In genomic region chr3:45097296-45097883, GRCh38 we compare ENCODE assay signal across 19 cellular contexts. TPM values are rescaled to one million over a fixed set of nuclear protein-coding genes. Genes with fewer than 3 reads are reported as not detected.
DNase-seq lines count a peak whose midpoint lies in the region; ATAC-seq, FAIRE-seq and TF ChIP-seq lines count a peak whose summit lies in the region.
"Had no signal": no experiment of that assay in that cellular context is flagged by ENCODE, and none has a peak within 500 bp of the region (broad histone marks: within the 10 kb centered on the region; RNA-seq: fewer than 3 reads in every experiment).

No MANE protein-coding gene starts in this region.

- H3K36me3 ChIP-seq in mammary epithelial cell (ENCODE audit: insufficient read depth, low read length) (peaks cover 32% of the 10 kb centered on the region), astrocyte (ENCODE audit: insufficient read depth, low read length) (no peaks in the 10 kb centered on the region), mucosa of descending colon (ENCODE audit: low read depth) (no peaks in the 10 kb centered on the region)
- H3K36me3 ChIP-seq: BLaER1 had no signal

- no peaks in the 10 kb centered on the region for H3K27me3 Mint-ChIP-seq in MCF 10A (ENCODE audit: insufficient read depth, unreplicated experiment)
- H3K27me3 Mint-ChIP-seq in astrocyte (ENCODE audit: low read depth, unreplicated experiment) = peaks cover 13% of the 10 kb centered on the region

- DNase-seq in MCF 10A (ENCODE audit: unreplicated experiment) (no peak), mammary epithelial cell (no peak), astrocyte (ENCODE audit: low read depth) (no peak), mucosa of descending colon (no peak), ureter (ENCODE audit: low spot score) (no peak), coronary artery (ENCODE audit: low spot score) (no peak), RCC 7860 (ENCODE audit: low spot score) (no peak)
- DNase-seq: 8988T; Calu3; CD8-positive, alpha-beta T cell; DMS79 treated with DMSO at 0.1 percent for 48 hours; GF-D8; HFFc6 had no signal

- TF ChIP-seq CTCF in MCF 10A (IDR thresholded peaks at IDR 0.05; ENCODE audit: unreplicated experiment) (no peak), mammary epithelial cell (conservative IDR thresholded peaks at IDR 0.05 in 1 of 2, IDR thresholded peaks at IDR 0.05 in 1 of 2; ENCODE audit: extremely low read depth in 1 of 2, insufficient read depth in 1 of 2, low read depth in 1 of 2, low read length in 2 of 2) (no peak), astrocyte (IDR thresholded peaks at IDR 0.05; ENCODE audit: insufficient read depth, low read depth, low read length) (no peak), mucosa of descending colon (IDR thresholded peaks at IDR 0.05) (no peak), coronary artery (IDR thresholded peaks at IDR 0.05) (no peak)

- CTCF ChIA-PET in MCF 10A (lab: Yijun Ruan, JAX) (interaction anchor here (0.6 to 1.4 kb wide), 5 partner anchors 10 to 669 kb away, joined by 3 to 5 read pairs (median 3); no protein-coding TSS in a partner anchor), mammary epithelial cell (lab: Charles Lee; ENCODE audit: low non-redundant PET) (no interaction called here)

- H3K27ac ChIP-seq in mammary epithelial cell (ENCODE audit: insufficient read depth, low read depth, low read length) = no peak overlapping the region
- H3K27ac ChIP-seq in astrocyte (ENCODE audit: low read depth, low read length) = no peak overlapping the region
- H3K27ac ChIP-seq in coronary artery = no peak overlapping the region
- H3K27ac ChIP-seq: BLaER1, HL-60 had no signal

- H2AFZ ChIP-seq in mammary epithelial cell (ENCODE audit: low read depth, low read length) (no peak overlapping the region), astrocyte (ENCODE audit: low read depth, low read length) (no peak overlapping the region)
- H2AFZ ChIP-seq: GM23338 had no signal

- H3K4me3 Mint-ChIP-seq in MCF 10A (ENCODE audit: unreplicated experiment) (no peak overlapping the region), astrocyte (ENCODE audit: unreplicated experiment) (no peak overlapping the region)
- H3K4me3 Mint-ChIP-seq: CD8-positive, alpha-beta T cell; GM23338; HFFc6 had no signal

- in situ Hi-C loops in mammary epithelial cell (cut with MboI; ENCODE audit: low sequenced_read_pairs in 2 of 2) = no loop called here

- no TSS peak for BruUV-seq in MCF 10A (replicated peaks; lab: Mats Ljungman, UMichigan)
- BruUV-seq in mammary epithelial cell (replicated peaks; lab: Mats Ljungman, UMichigan) = no TSS peak

- intact Hi-C loops in MCF 10A (cut with micrococcal nuclease) = no loop called here
- intact Hi-C loops in mammary epithelial cell (cut with micrococcal nuclease) = no loop called here
- intact Hi-C loops in mucosa of descending colon (cut with DNase I, micrococcal nuclease) = no loop called here

- WGBS in mammary epithelial cell (ENCODE audit: low coverage, missing lambda C conversion rate) = 80% methylated on average over 6 of the region's 6 CpGs

- H3K27ac Mint-ChIP-seq in MCF 10A (ENCODE audit: low read depth, unreplicated experiment) (peak overlapping the region; percentile 27), astrocyte (ENCODE audit: unreplicated experiment) (peak overlapping the region; percentile 22)
- H3K27ac Mint-ChIP-seq: CD8-positive, alpha-beta T cell; GM23338; HFFc6 had no signal

- H4K20me1 ChIP-seq in mammary epithelial cell (ENCODE audit: insufficient read depth, low read length) (no peaks in the 10 kb centered on the region), astrocyte (ENCODE audit: insufficient read depth, low read length) (no peaks in the 10 kb centered on the region)
- H4K20me1 ChIP-seq: BLaER1 had no signal

- H3K4me2 ChIP-seq in mammary epithelial cell (ENCODE audit: insufficient read depth, low read depth, low read length) (no peak overlapping the region), astrocyte (ENCODE audit: low read length) (no peak overlapping the region)
- H3K4me2 ChIP-seq: BLaER1, GM23338 had no signal

- H3K4me3 ChIP-seq in mammary epithelial cell (replicated peaks in 1 of 3; ENCODE audit: insufficient read depth in 1 of 3, low read depth in 2 of 3, low read length in 3 of 3) (no peak overlapping the region), astrocyte (ENCODE audit: insufficient read depth, low read depth, low read length) (no peak overlapping the region), mucosa of descending colon (no peak overlapping the region), coronary artery (no peak overlapping the region)
- H3K4me3 ChIP-seq: BLaER1, GM23338 had no signal

- no peaks in the 10 kb centered on the region for H3K27me3 ChIP-seq in mammary epithelial cell (ENCODE audit: insufficient read depth, low read length)
- peaks cover 2% of the 10 kb centered on the region for H3K27me3 ChIP-seq in astrocyte (ENCODE audit: insufficient read depth, low read length)
- H3K27me3 ChIP-seq: BLaER1 had no signal

- peaks cover 11% of the 10 kb centered on the region for H3K4me1 Mint-ChIP-seq in MCF 10A (ENCODE audit: insufficient read depth, unreplicated experiment)
- peaks cover 21% of the 10 kb centered on the region for H3K4me1 Mint-ChIP-seq in astrocyte (ENCODE audit: low read depth, unreplicated experiment)
- H3K4me1 Mint-ChIP-seq: GM23338 had no signal

- ATAC-seq in mucosa of descending colon = peak; percentile 18
- ATAC-seq: CD8-positive, alpha-beta T cell; GM23338; HCT116 had no signal

- peaks cover 15% of the 10 kb centered on the region for H3K4me1 ChIP-seq in mammary epithelial cell (ENCODE audit: insufficient read depth, low read length)
- peaks cover 6% of the 10 kb centered on the region for H3K4me1 ChIP-seq in astrocyte (ENCODE audit: insufficient read depth, low read length)
- H3K4me1 ChIP-seq in mucosa of descending colon (ENCODE audit: low read depth) = peaks cover 11% of the 10 kb centered on the region
- H3K4me1 ChIP-seq: BLaER1 had no signal

- H3K9me3 ChIP-seq in mammary epithelial cell (replicated peaks; ENCODE audit: insufficient read depth, low read length) = no peaks in the 10 kb centered on the region
- no peaks in the 10 kb centered on the region for H3K9me3 ChIP-seq in astrocyte (ENCODE audit: insufficient read depth, low read depth, low read length)
- H3K9me3 ChIP-seq in mucosa of descending colon = no peaks in the 10 kb centered on the region
- H3K9me3 ChIP-seq: BLaER1 had no signal

- no peak overlapping the region for H3K9ac ChIP-seq in mammary epithelial cell (ENCODE audit: insufficient read depth, low read length)
- no peak overlapping the region for H3K9ac ChIP-seq in astrocyte (ENCODE audit: low read length)
- H3K9ac ChIP-seq: BLaER1 had no signal

- POLR2A ChIA-PET in MCF 10A (lab: Yijun Ruan, JAX) = interaction anchor here (0.7 kb wide), 1 partner anchor 9 kb away, joined by 3 read pairs; no protein-coding TSS in a partner anchor

- dilution Hi-C loops in mammary epithelial cell (cut with HindIII; ENCODE audit: low sequenced_read_pairs) = no loop called here

- H3K36me3 Mint-ChIP-seq in MCF 10A (ENCODE audit: insufficient read depth, unreplicated experiment) (peaks cover 74% of the 10 kb centered on the region), astrocyte (ENCODE audit: low read depth, unreplicated experiment) (peaks cover 2% of the 10 kb centered on the region)
- H3K36me3 Mint-ChIP-seq: CD14-positive monocyte; CD8-positive, alpha-beta T cell had no signal

- peaks cover 58% of the 10 kb centered on the region for H3K79me2 ChIP-seq in mammary epithelial cell (ENCODE audit: insufficient read depth, low read length)
- H3K79me2 ChIP-seq in astrocyte (ENCODE audit: insufficient read depth, low read length) = no peaks in the 10 kb centered on the region

- FAIRE-seq in astrocyte (lab: Jason Lieb, UNC) = no peak
- FAIRE-seq in RCC 7860 (lab: Jason Lieb, UNC) = no peak
- FAIRE-seq: H54 had no signal

- H3K9me3 Mint-ChIP-seq in MCF 10A (ENCODE audit: unreplicated experiment) (no peaks in the 10 kb centered on the region), astrocyte (ENCODE audit: unreplicated experiment) (no peaks in the 10 kb centered on the region)
- H3K9me3 Mint-ChIP-seq: CD8-positive, alpha-beta T cell; GM23338; HFFc6 had no signal

RNA-seq across cellular contexts. Expression of gene CDCP1, which starts 48.8 kb away (rescaled TPM):
- total RNA-seq in MCF 10A (2022) (180 and 208 TPM in 2 replicates), mammary epithelial cell (100 to 1,000 TPM; 126 to 271 TPM), astrocyte (4.2 and 6.8 TPM in 2 replicates), mucosa of descending colon (100 to 1,000 TPM in 1 of 3 donors, 10 to 100 TPM in 2; 57.6 to 111 (median 87.5) TPM), ureter (40.6 TPM)
- polyA plus RNA-seq in mammary epithelial cell = 138 TPM
- 432 TPM for polyA minus RNA-seq in mammary epithelial cell
- total RNA-seq: CD8-positive, alpha-beta T cell had no signal
